ENCODE assay signal across 8 cellular contexts in the genomic region with DNA sequence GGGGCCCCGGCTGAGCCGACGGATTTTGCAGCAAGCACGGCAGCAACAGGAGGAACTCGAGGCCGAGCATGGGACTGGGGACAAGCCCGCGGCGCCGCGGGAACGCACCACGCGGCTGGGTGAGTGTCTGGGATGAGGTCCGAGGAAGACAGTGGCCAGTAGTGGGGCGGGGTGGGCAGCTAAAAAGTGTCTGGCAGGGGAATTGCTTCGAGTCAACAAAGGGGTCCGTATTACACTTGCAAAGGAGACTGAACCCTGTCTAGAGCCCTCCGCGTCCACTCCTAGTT. TPM values are rescaled to one million over a fixed set of nuclear protein-coding genes. Genes with fewer than 3 reads are reported as not detected.
DNase-seq lines count a peak whose midpoint lies in the region; ATAC-seq, FAIRE-seq and TF ChIP-seq lines count a peak whose summit lies in the region.

No MANE protein-coding gene starts in this region.

- WGBS in A549 (ENCODE audit: missing lambda C conversion rate), result 0% methylated on average over 17 of the region's 20 CpGs
- 0% methylated on average over 20 of the region's 20 CpGs for WGBS in esophagus, 2 donors

- CTCF ChIA-PET in A549 (lab: Yijun Ruan, JAX), result interaction anchor here (0.6 to 12.6 kb wide), 15 partner anchors 10 to 134 kb away, joined by 3 to 189 read pairs (median 4); a partner anchor contains a TSS

- peak overlapping the region; percentile 99 for H3K27ac ChIP-seq in A549
- peak overlapping the region; percentile 94 to 99 for H3K27ac ChIP-seq in esophagus (ENCODE audit: low read depth in 2 of 2, low read length in 1 of 2)

- peaks cover 44% of the 10 kb centered on the region for H3K4me1 ChIP-seq in A549
- H3K4me1 ChIP-seq in esophagus (ENCODE audit: control insufficient read depth in 2 of 2, insufficient read depth in 2 of 2, low read length in 1 of 2), result peaks cover 0 to 6% of the 10 kb centered on the region in 2 donors

- H3K36me3 ChIP-seq in esophagus (ENCODE audit: control insufficient read depth in 2 of 2, insufficient read depth in 2 of 2, low read length in 1 of 2), result peaks cover under 1 to 1% of the 10 kb centered on the region in 2 donors

- H3K9me3 ChIP-seq in A549 (no peaks in the 10 kb centered on the region), esophagus (ENCODE audit: control insufficient read depth in 2 of 2, insufficient read depth in 1 of 2, low read depth in 1 of 2, low read length in 1 of 2) (no peaks in the 10 kb centered on the region)

- no peak for TF ChIP-seq POLR2A in A549 (IDR thresholded peaks at IDR 0.05; ENCODE audit: low read length)

- no peak for FAIRE-seq in A549 (lab: Jason Lieb, UNC)

- ATAC-seq in A549, result peak; percentile 21 to 31; a peak in 3 of 6 replicates
- peak; percentile 9 for ATAC-seq in GM21528 (IDR thresholded peaks at IDR 0.05; ENCODE audit: low FRiP score, unreplicated experiment)
- peak; percentile 12 for ATAC-seq in omental fat pad (ENCODE audit: low FRiP score)

- peak overlapping the region; percentile 79 for H3K4me2 ChIP-seq in A549

- TF ChIP-seq RAD21 in A549 (conservative IDR thresholded peaks at IDR 0.05 in 1 of 2, IDR thresholded peaks at IDR 0.05 in 1 of 2), result no peak

- TF ChIP-seq EP300 in A549 (IDR thresholded peaks at IDR 0.05), result no peak

- TF ChIP-seq CTCF in A549 (IDR thresholded peaks at IDR 0.05) (no peak), omental fat pad (IDR thresholded peaks at IDR 0.05) (no peak)

- peak overlapping the region; percentile 80 for H3K4me3 ChIP-seq in A549
- H3K4me3 ChIP-seq in esophagus (ENCODE audit: low read depth in 1 of 2, low read length in 2 of 2), result peak overlapping the region; percentile 81 to 98

- DNase-seq in A549 (ENCODE audit: low read depth in 1 of 2, low spot score in 1 of 2) (no peak), RPMI8226 (peak; percentile 31), omental fat pad (ENCODE audit: low spot score) (no peak), NCI-H1105 (lab: John Stamatoyannopoulos, UW) (no peak)
- DNase-seq in stimulated activated CD4-positive, alpha-beta T cell treated with anti-CD3 and anti-CD28 coated beads, Interleukin-1b, Interleukin-23, amount 100 ng/mL, for 48 hours, result no peak
- no peak for DNase-seq in activated CD8-positive, alpha-beta memory T cell treated with anti-CD3 and anti-CD28 coated beads for 24 hours

- H3K27me3 ChIP-seq in esophagus (ENCODE audit: control insufficient read depth in 1 of 2, insufficient read depth in 2 of 2, low read length in 2 of 2), result no peaks in the 10 kb centered on the region

- POLR2A ChIA-PET in A549 (lab: Yijun Ruan, JAX), result interaction anchor here (0.6 to 1.6 kb wide), 6 partner anchors 9 to 134 kb away, joined by 3 to 18 read pairs (median 10); a partner anchor contains a TSS

TF ChIP-seq in A549, 52 proteins besides CTCF, POLR2A, EP300 and RAD21:
- TF ChIP-seq RFX5 (IDR thresholded peaks at IDR 0.05) (no peak), PHF8 (IDR thresholded peaks at IDR 0.05; ENCODE audit: borderline replicate concordance, low read depth) (peak; percentile 16; the same call in 1 of the 2 replicates), KDM5A (IDR thresholded peaks at IDR 0.05) (peak; percentile 41; the same call in 1 of the 2 replicates)
TF ChIP-seq in A549: peak in this region for 2.

RNA-seq across cellular contexts. Expression of a gene that starts 0.4 kb away (rescaled TPM):
- polyA plus RNA-seq in A549 (2011; rRNA removed) (28.8 and 38.7 TPM in 2 replicates), A549 (2017; fragmentation: RNase III; extraction: RNeasy Plus Mini Kit Qiagen cat#74134 plus additional on column Dnase treatment) (60.9 to 66.9 TPM (median 61.8 TPM) in 3 replicates), esophagus (10 to 100 TPM in 1 of 2 donors, 1 to 10 TPM in 1; 6.0 to 14.2 TPM)
- 51.6 and 57.2 TPM in 2 replicates for polyA plus RNA-seq in A549 (2012; cell fraction: cytosol; rRNA removed)
- polyA plus RNA-seq in A549 (2012; cell fraction: nucleus; rRNA removed), result 60.1 and 67.8 TPM in 2 replicates
- 40.0 and 41.5 TPM in 2 replicates for polyA minus RNA-seq in A549 (2011; rRNA and poly(A)+ RNA removed)
- 10 to 100 TPM in 3 of 4 donors, 1 to 10 TPM in 1; 9.8 to 38.2 (median 11.8) TPM for total RNA-seq in omental fat pad

RNA-seq across cellular contexts. Expression of a gene that starts 0.7 kb away (rescaled TPM):
- polyA plus RNA-seq in A549 (2011; rRNA removed), result 29.3 and 32.9 TPM in 2 replicates
- polyA plus RNA-seq in A549 (2012; cell fraction: cytosol; rRNA removed), result 17.7 and 19.1 TPM in 2 replicates
- polyA plus RNA-seq in A549 (2012; cell fraction: nucleus; rRNA removed), result 15.8 and 17.8 TPM in 2 replicates
- polyA plus RNA-seq in A549 (2017; fragmentation: RNase III; extraction: RNeasy Plus Mini Kit Qiagen cat#74134 plus additional on column Dnase treatment), result 18.4 to 21.0 TPM (median 19.0 TPM) in 3 replicates
- polyA minus RNA-seq in A549 (2011; rRNA and poly(A)+ RNA removed), result 34.0 and 36.5 TPM in 2 replicates
- 1 to 10 TPM; 7.1 to 8.0 TPM for polyA plus RNA-seq in esophagus
- 10 to 100 TPM in 3 of 4 donors, 1 to 10 TPM in 1; 6.8 to 12.5 (median 11.2) TPM for total RNA-seq in omental fat pad

RNA-seq across cellular contexts. Expression of a gene that starts 20.0 kb away (rescaled TPM):
- polyA plus RNA-seq in A549 (2011; rRNA removed), result 112 TPM in 2 replicates
- polyA plus RNA-seq in A549 (2012; cell fraction: cytosol; rRNA removed), result 233 and 294 TPM in 2 replicates
- 237 and 312 TPM in 2 replicates for polyA plus RNA-seq in A549 (2012; cell fraction: nucleus; rRNA removed)
- polyA plus RNA-seq in A549 (2017; fragmentation: RNase III; extraction: RNeasy Plus Mini Kit Qiagen cat#74134 plus additional on column Dnase treatment), result 213 to 228 TPM (median 215 TPM) in 3 replicates
- 107 and 161 TPM in 2 replicates for polyA minus RNA-seq in A549 (2011; rRNA and poly(A)+ RNA removed)
- polyA plus RNA-seq in esophagus, result 10 to 100 TPM; 24.6 to 30.4 TPM
- total RNA-seq in omental fat pad, result 100 to 1,000 TPM; 117 to 186 (median 151) TPM

RNA-seq across cellular contexts. Expression of a gene that starts 26.5 kb away (rescaled TPM):
- polyA plus RNA-seq in A549 (2011; rRNA removed), result 2.9 TPM in 2 replicates
- 1.0 and 1.7 TPM in 2 replicates for polyA plus RNA-seq in A549 (2012; cell fraction: cytosol; rRNA removed)
- polyA plus RNA-seq in A549 (2012; cell fraction: nucleus; rRNA removed), result 5.2 and 6.1 TPM in 2 replicates
- 3.6 to 4.3 TPM (median 4.1 TPM) in 3 replicates for polyA plus RNA-seq in A549 (2017; fragmentation: RNase III; extraction: RNeasy Plus Mini Kit Qiagen cat#74134 plus additional on column Dnase treatment)
- 2.1 and 2.6 TPM in 2 replicates for polyA minus RNA-seq in A549 (2011; rRNA and poly(A)+ RNA removed)
- 1 to 10 TPM in 1 of 2 donors, under 1 TPM in 1; 0.69 to 1.0 TPM for polyA plus RNA-seq in esophagus
- total RNA-seq in omental fat pad, result 1 to 10 TPM; 2.3 to 3.8 (median 3.1) TPM
